Comparison of ENCODE assay signal across 10 cellular contexts in the genomic region with DNA sequence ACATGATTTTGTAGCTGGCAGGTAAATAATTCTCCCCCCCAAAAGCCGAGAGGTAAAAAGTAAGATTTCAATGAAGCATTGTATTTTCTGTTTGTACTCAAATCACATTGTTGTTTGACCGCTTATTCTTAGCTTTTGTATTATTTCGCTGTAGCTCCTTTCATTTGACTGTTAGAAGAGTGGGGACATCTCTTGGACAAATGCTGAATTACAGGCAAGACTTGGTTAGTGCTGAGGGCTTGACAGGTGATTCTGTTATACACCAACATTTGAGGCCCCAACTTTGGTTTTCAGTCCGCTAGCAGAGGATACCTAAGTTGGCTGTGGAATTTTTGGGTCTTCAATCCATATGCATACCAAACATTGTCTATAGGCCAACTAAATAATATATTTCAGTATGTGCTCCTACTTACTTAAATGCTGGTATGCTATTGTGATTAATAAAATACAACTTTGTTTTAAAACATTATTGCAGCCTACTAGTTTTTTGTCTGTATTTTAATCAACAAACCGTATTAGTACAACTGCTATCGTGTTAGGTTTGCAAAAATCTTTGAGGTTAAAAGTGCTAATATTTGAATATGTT.
DNase-seq lines count a peak whose midpoint lies in the region; ATAC-seq and TF ChIP-seq lines count a peak whose summit lies in the region.
"Had no signal": no experiment of that assay in that cellular context is flagged by ENCODE, and none has a peak within 500 bp of the region (broad histone marks: within the 10 kb centered on the region; RNA-seq: fewer than 3 reads in every experiment).

No MANE protein-coding gene starts in this region.

- DNase-seq in COLO668 (lab: John Stamatoyannopoulos, UW; ENCODE audit: unreplicated experiment) (peak; percentile 39), NCI-H2227 treated with DMSO at 0.1 percent for 48 hours (lab: John Stamatoyannopoulos, UW) (peak; percentile 0), glomerular visceral epithelial cell (ENCODE audit: extremely low spot score) (peak; percentile 49), sigmoid colon (no peak)
- peak; percentile 51 for DNase-seq in activated CD8-positive, alpha-beta T cell treated with anti-CD3 and anti-CD28 coated beads for 36 hours
- no peak for DNase-seq in activated CD4-positive, CD25-positive, alpha-beta regulatory T cell treated with anti-CD3 and anti-CD28 coated beads, Interleukin-2, amount 50 U/mL, for 72 hours

- no peaks in the 10 kb centered on the region for H3K27me3 Mint-ChIP-seq in activated CD8-positive, alpha-beta T cell treated with anti-CD3 and anti-CD28 coated beads for 36 hours

- peak; percentile 56 for ATAC-seq in GM21723 (IDR thresholded peaks at IDR 0.05; ENCODE audit: unreplicated experiment)
- peak; percentile 93 for ATAC-seq in activated CD8-positive, alpha-beta T cell treated with anti-CD3 and anti-CD28 coated beads for 36 hours
- no peak for ATAC-seq in HG02938 (IDR thresholded peaks at IDR 0.05; ENCODE audit: unreplicated experiment)

- TF ChIP-seq CTCF in activated CD8-positive, alpha-beta T cell treated with anti-CD3 and anti-CD28 coated beads for 36 hours (IDR thresholded peaks at IDR 0.05) = peak; percentile 87
- peak; percentile 46 to 70 (median 62) for TF ChIP-seq CTCF in sigmoid colon (IDR thresholded peaks at IDR 0.05)

- POLR2A ChIA-PET in activated CD8-positive, alpha-beta T cell treated with anti-CD3 and anti-CD28 coated beads for 36 hours (lab: Charles Lee) = no interaction called here

- no peak overlapping the region for H3K27ac Mint-ChIP-seq in activated CD8-positive, alpha-beta T cell treated with anti-CD3 and anti-CD28 coated beads for 36 hours
- H3K27ac Mint-ChIP-seq: T-helper 1 cell treated with Interleukin-12 subunit alpha and Interleukin-12 subunit beta and Interleukin-4 antibody, amounts not matched to agents 30 μg/mL and 1 μg/mL, for 36 hours had no signal

- H3K9me3 Mint-ChIP-seq in activated CD8-positive, alpha-beta T cell treated with anti-CD3 and anti-CD28 coated beads for 36 hours = no peaks in the 10 kb centered on the region
- H3K9me3 Mint-ChIP-seq: T-helper 1 cell treated with Interleukin-12 subunit alpha and Interleukin-12 subunit beta and Interleukin-4 antibody, amounts not matched to agents 30 μg/mL and 1 μg/mL, for 36 hours had no signal

- H3K4me1 Mint-ChIP-seq in activated CD8-positive, alpha-beta T cell treated with anti-CD3 and anti-CD28 coated beads for 36 hours (ENCODE audit: low read depth) = peaks cover 19% of the 10 kb centered on the region

- H3K4me3 ChIP-seq in sigmoid colon = no peak overlapping the region
- H3K4me3 ChIP-seq: skin epidermis had no signal

- no peak for TF ChIP-seq EP300 in sigmoid colon (IDR thresholded peaks at IDR 0.05)

- H3K9me3 ChIP-seq in sigmoid colon = no peaks in the 10 kb centered on the region

- no peak overlapping the region for H3K4me3 Mint-ChIP-seq in activated CD8-positive, alpha-beta T cell treated with anti-CD3 and anti-CD28 coated beads for 36 hours
- H3K4me3 Mint-ChIP-seq: T-helper 1 cell treated with Interleukin-12 subunit alpha and Interleukin-12 subunit beta and Interleukin-4 antibody, amounts not matched to agents 30 μg/mL and 1 μg/mL, for 36 hours had no signal

- intact Hi-C loops in activated CD8-positive, alpha-beta T cell treated with anti-CD3 and anti-CD28 coated beads for 36 hours (cut with micrococcal nuclease) = loop anchor here (10.0 kb wide), 1 partner anchor 98 kb away; a partner anchor contains a TSS
- intact Hi-C loops in sigmoid colon (cut with DNase I) = loop anchor here (5.0 to 10.0 kb wide), 4 partner anchors 106 to 528 kb away; no protein-coding TSS in a partner anchor

- CTCF ChIA-PET in activated CD8-positive, alpha-beta T cell treated with anti-CD3 and anti-CD28 coated beads for 36 hours (lab: Charles Lee) = interaction anchor here (0.5 to 2.0 kb wide), 57 partner anchors 9 to 640 kb away, joined by 3 to 24 read pairs (median 4); a partner anchor contains a TSS

- no peaks in the 10 kb centered on the region for H3K36me3 Mint-ChIP-seq in activated CD8-positive, alpha-beta T cell treated with anti-CD3 and anti-CD28 coated beads for 36 hours (ENCODE audit: low read depth)

- H3K27me3 ChIP-seq in sigmoid colon = no peaks in the 10 kb centered on the region

- no peaks in the 10 kb centered on the region for H3K36me3 ChIP-seq in sigmoid colon

- H3K27ac ChIP-seq in sigmoid colon = no peak overlapping the region
- H3K27ac ChIP-seq: skin epidermis had no signal

- peaks cover 0 to 20% (median 9%) of the 10 kb centered on the region in 4 donors for H3K4me1 ChIP-seq in sigmoid colon

- TF ChIP-seq POLR2A in sigmoid colon (IDR thresholded peaks at IDR 0.05) = no peak

- 45 to 47% methylated on average over 6 of the region's 6 CpGs for WGBS in sigmoid colon, 2 donors

Comparison
In these comparisons a context has a peak if more than half of its experiments do, and no peak if none do; other contexts are left out.
1. DNase-seq: peak in COLO668 (single experiment), NCI-H2227 treated with DMSO at 0.1 percent for 48 hours (single experiment), activated CD8-positive, alpha-beta T cell treated with anti-CD3 and anti-CD28 coated beads for 36 hours (single experiment) and glomerular visceral epithelial cell (single experiment); none in sigmoid colon (single experiment) and activated CD4-positive, CD25-positive, alpha-beta regulatory T cell treated with anti-CD3 and anti-CD28 coated beads, Interleukin-2, amount 50 U/mL, for 72 hours (single experiment).